Comparison of ENCODE assay signal across 1 cellular context in genomic region chr20:33209789-33210188, GRCh38.
TF ChIP-seq lines count a peak whose summit lies in the region.

No MANE protein-coding gene starts in this region.

TF ChIP-seq in HepG2, 621 proteins besides CTCF, POLR2A, EP300 and RAD21 (continued from another document and continues in another):
- TF ChIP-seq DBP (CRISPR knock-in tag; IDR thresholded peaks at IDR 0.05; ENCODE audit: not compliant biosample characterization), result peak; percentile 93
- TF ChIP-seq ZNF775 (CRISPR knock-in tag; IDR thresholded peaks at IDR 0.05; ENCODE audit: borderline replicate concordance), result peak; percentile 89
- no peak for TF ChIP-seq ZNF576 (CRISPR knock-in tag; IDR thresholded peaks at IDR 0.05)
- TF ChIP-seq ARNT (IDR thresholded peaks at IDR 0.05), result no peak
- TF ChIP-seq ZNF770 (CRISPR knock-in tag; IDR thresholded peaks at IDR 0.05), result no peak
- peak; percentile 92 for TF ChIP-seq SAP130 (CRISPR knock-in tag; IDR thresholded peaks at IDR 0.05; ENCODE audit: low read depth)
- TF ChIP-seq ZNF484 (CRISPR knock-in tag; IDR thresholded peaks at IDR 0.05; ENCODE audit: borderline replicate concordance, low read depth), result no peak; the same call in 1 of the 2 replicates
- TF ChIP-seq KDM3A (CRISPR knock-in tag; IDR thresholded peaks at IDR 0.05; ENCODE audit: low read depth), result peak; percentile 87; the same call in 1 of the 2 replicates
- 0 out of 2 replicates have a peak, but pooled peaks have one; percentile 34 for TF ChIP-seq ZFP82 (CRISPR knock-in tag; IDR thresholded peaks at IDR 0.05; ENCODE audit: borderline replicate concordance)
- TF ChIP-seq SRSF9 (IDR thresholded peaks at IDR 0.05; ENCODE audit: borderline replicate concordance, insufficient read depth, low read depth, low read length, poor library complexity, severe bottlenecking), result no peak
- TF ChIP-seq KLF16 (CRISPR knock-in tag; IDR thresholded peaks at IDR 0.05), result peak in 1 of 2 experiments; percentile 99; a peak in 2 of 4 replicates
- TF ChIP-seq ZBTB44 (CRISPR knock-in tag; IDR thresholded peaks at IDR 0.05), result peak; percentile 99
- TF ChIP-seq JUNB (CRISPR knock-in tag; IDR thresholded peaks at IDR 0.05; ENCODE audit: borderline replicate concordance), result peak; percentile 94
- TF ChIP-seq KLF6 (CRISPR knock-in tag; IDR thresholded peaks at IDR 0.05), result peak; percentile 100
- peak; percentile 97 for TF ChIP-seq SNAPC2 (CRISPR knock-in tag; IDR thresholded peaks at IDR 0.05)
- peak; percentile 61; the same call in 1 of the 2 replicates for TF ChIP-seq ARNTL (CRISPR knock-in tag; IDR thresholded peaks at IDR 0.05)
- TF ChIP-seq KDM2A (CRISPR knock-in tag; IDR thresholded peaks at IDR 0.05; ENCODE audit: borderline replicate concordance, low read depth), result peak; percentile 95
- peak; percentile 86; the same call in 1 of the 2 replicates for TF ChIP-seq ZNF280B (CRISPR knock-in tag; IDR thresholded peaks at IDR 0.05; ENCODE audit: borderline replicate concordance)
- TF ChIP-seq EEA1 (CRISPR knock-in tag; IDR thresholded peaks at IDR 0.05; ENCODE audit: borderline replicate concordance), result no peak
- peak; percentile 93; the same call in 1 of the 2 replicates for TF ChIP-seq KLF15 (CRISPR knock-in tag; IDR thresholded peaks at IDR 0.05; ENCODE audit: borderline replicate concordance)
- TF ChIP-seq ZNF766 (CRISPR knock-in tag; IDR thresholded peaks at IDR 0.05; ENCODE audit: borderline replicate concordance), result peak; percentile 97; the same call in 1 of the 2 replicates
- peak; percentile 33; the same call in 1 of the 2 replicates for TF ChIP-seq ZFP91 (CRISPR knock-in tag; IDR thresholded peaks at IDR 0.05; ENCODE audit: borderline replicate concordance)
- TF ChIP-seq ZSCAN20 (CRISPR knock-in tag; IDR thresholded peaks at IDR 0.05; ENCODE audit: borderline replicate concordance), result peak; percentile 93
- peak; percentile 87 for TF ChIP-seq ZNF451 (CRISPR knock-in tag; IDR thresholded peaks at IDR 0.05)
- TF ChIP-seq ELF4 (CRISPR knock-in tag; IDR thresholded peaks at IDR 0.05; ENCODE audit: borderline replicate concordance), result peak; percentile 74; the same call in 1 of the 2 replicates
- peak; percentile 77; the same call in 1 of the 2 replicates for TF ChIP-seq ZNF318 (CRISPR knock-in tag; IDR thresholded peaks at IDR 0.05)
- peak; percentile 99 for TF ChIP-seq NKX3-1 (CRISPR knock-in tag; IDR thresholded peaks at IDR 0.05)
- TF ChIP-seq CREBL2 (CRISPR knock-in tag; IDR thresholded peaks at IDR 0.05; ENCODE audit: borderline replicate concordance), result 0 out of 2 replicates have a peak, but pooled peaks have one; percentile 48
- TF ChIP-seq ZBTB10 (CRISPR knock-in tag; IDR thresholded peaks at IDR 0.05; ENCODE audit: borderline replicate concordance), result peak; percentile 86
- TF ChIP-seq ZBTB42 (CRISPR knock-in tag; IDR thresholded peaks at IDR 0.05), result peak; percentile 91
- TF ChIP-seq CREB3 (CRISPR knock-in tag; IDR thresholded peaks at IDR 0.05), result peak; percentile 96
- TF ChIP-seq CBX1 (IDR thresholded peaks at IDR 0.05; ENCODE audit: low read depth), result no peak
- TF ChIP-seq ZNF513 (CRISPR knock-in tag; conservative IDR thresholded peaks at IDR 0.05), result no peak
